Comparison of ENCODE assay signal across 7 cellular contexts in the genomic region with DNA sequence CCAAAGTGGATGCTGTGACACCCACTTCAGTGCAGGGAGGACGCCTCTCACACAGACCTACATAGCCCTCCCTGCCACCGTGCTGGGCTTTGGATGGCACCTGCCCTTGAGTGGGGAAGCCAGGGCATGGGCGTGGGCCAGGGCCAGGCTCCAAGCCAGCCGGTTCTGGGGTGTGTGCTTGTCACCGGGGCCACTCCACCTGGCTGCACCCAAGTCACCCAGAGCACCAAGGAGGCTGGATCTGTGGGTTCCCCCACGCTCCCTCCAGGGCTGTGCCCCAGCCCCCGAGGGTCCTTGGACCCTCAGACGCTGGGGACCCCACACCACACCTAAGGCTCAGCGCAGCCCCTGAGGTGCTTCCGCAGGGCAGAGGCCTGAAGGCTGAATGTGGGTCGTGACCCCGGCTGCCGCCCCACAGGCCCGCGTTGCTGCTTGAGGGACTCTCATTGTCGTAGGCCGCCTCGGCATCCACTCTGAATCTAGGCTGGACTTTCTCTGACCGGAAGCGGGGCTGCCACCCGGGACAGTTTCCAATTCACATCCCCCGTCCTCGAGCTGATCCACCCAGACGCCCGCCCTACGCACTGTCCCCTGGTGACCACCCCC. TPM values are rescaled to one million over a fixed set of nuclear protein-coding genes. Genes with fewer than 3 reads are reported as not detected.
DNase-seq lines count a peak whose midpoint lies in the region; TF ChIP-seq lines count a peak whose summit lies in the region.
"Had no signal": no experiment of that assay in that cellular context is flagged by ENCODE, and none has a peak within 500 bp of the region (broad histone marks: within the 10 kb centered on the region; RNA-seq: fewer than 3 reads in every experiment).

No MANE protein-coding gene starts in this region.

- peak overlapping the region; percentile 90 for H3K4me2 ChIP-seq in hepatocyte

- WGBS in hepatocyte (ENCODE audit: low lambda C conversion rate, missing lambda C conversion rate): 62% methylated on average over 20 of the region's 26 CpGs
- WGBS in stomach, 5 donors: 40 to 49% (median 45%) methylated on average over 16 to 26 of the region's 26 CpGs

- H3K79me2 ChIP-seq in hepatocyte: peaks cover 41% of the 10 kb centered on the region

- H3K9me3 ChIP-seq in WERI-Rb-1 (ENCODE audit: severe bottlenecking) (no peaks in the 10 kb centered on the region), hepatocyte (ENCODE audit: low read depth) (no peaks in the 10 kb centered on the region), stomach (no peaks in the 10 kb centered on the region)

- no peak for DNase-seq in WERI-Rb-1
- no peak for DNase-seq in hepatocyte (ENCODE audit: low spot score)
- DNase-seq in stomach: peak; percentile 73
- no peak for DNase-seq in activated CD4-positive, alpha-beta T cell treated with anti-CD3 and anti-CD28 coated beads, Interleukin-2, amount 50 U/mL, for 4 hours
- no peak for DNase-seq in epidermal melanocyte (ENCODE audit: insufficient read length, low spot score)
- no peak for DNase-seq in NCI-H2171 (lab: John Stamatoyannopoulos, UW)
- DNase-seq: NCI-H1105 had no signal

- intact Hi-C loops in stomach (cut with DNase I; ENCODE audit: low total_unique reads): no loop called here

- no peaks in the 10 kb centered on the region for H3K9me2 ChIP-seq in hepatocyte (replicated peaks; ENCODE audit: insufficient read depth)

- H2AFZ ChIP-seq in hepatocyte: no peak overlapping the region

- peaks cover 31% of the 10 kb centered on the region for H3K36me3 ChIP-seq in WERI-Rb-1
- no peaks in the 10 kb centered on the region for H3K36me3 ChIP-seq in hepatocyte (replicated peaks; ENCODE audit: insufficient read depth, low read depth)
- peaks cover 0 to 23% (median 8%) of the 10 kb centered on the region in 4 donors for H3K36me3 ChIP-seq in stomach

- H4K20me1 ChIP-seq in hepatocyte (ENCODE audit: insufficient read depth, poor library complexity, severe bottlenecking): peaks cover 16% of the 10 kb centered on the region

- H3K27me3 ChIP-seq in WERI-Rb-1 (ENCODE audit: insufficient read depth, low read depth, severe bottlenecking): no peaks in the 10 kb centered on the region
- H3K27me3 ChIP-seq in hepatocyte: no peaks in the 10 kb centered on the region
- H3K27me3 ChIP-seq in stomach: peaks cover 0 to 87% (median 50%) of the 10 kb centered on the region in 3 donors

- H3K4me3 ChIP-seq in WERI-Rb-1 (ENCODE audit: low read depth, low read length) (peak overlapping the region; percentile 86), hepatocyte (peak overlapping the region; percentile 40), stomach (peak overlapping the region; percentile 46 to 52 (median 50))

- no peak for TF ChIP-seq POLR2A in stomach (IDR thresholded peaks at IDR 0.05)

- H3K4me1 ChIP-seq in hepatocyte (ENCODE audit: insufficient read depth) (peaks cover 60% of the 10 kb centered on the region), stomach (peaks cover 63 to 98% (median 88%) of the 10 kb centered on the region in 4 donors)

- H3K27ac ChIP-seq in WERI-Rb-1 (peak overlapping the region; percentile 95), hepatocyte (peak overlapping the region; percentile 97), stomach (peak overlapping the region; percentile 1 to 89 (median 85))

- TF ChIP-seq EP300 in stomach (IDR thresholded peaks at IDR 0.05): no peak

- TF ChIP-seq CTCF in WERI-Rb-1 (IDR thresholded peaks at IDR 0.05; ENCODE audit: low read depth, low read length) (no peak), hepatocyte (IDR thresholded peaks at IDR 0.05; ENCODE audit: poor library complexity) (no peak), stomach (IDR thresholded peaks at IDR 0.05) (no peak)

RNA-seq across cellular contexts. Expression of a gene that starts 1.5 kb away (rescaled TPM):
- total RNA-seq in hepatocyte (138 and 155 TPM in 2 replicates), stomach (100 to 1,000 TPM in 2 of 5 donors, 10 to 100 TPM in 3; 28.8 to 203 (median 65.6) TPM)
- polyA plus RNA-seq in hepatocyte (242 and 261 TPM in 2 replicates), stomach (10 to 100 TPM; 23.3 to 33.8 (median 23.6) TPM)

RNA-seq across cellular contexts. Expression of a gene that starts 7.7 kb away (rescaled TPM):
- total RNA-seq in hepatocyte (58.0 and 61.6 TPM in 2 replicates), stomach (100 to 1,000 TPM in 3 of 5 donors, 10 to 100 TPM in 2; 41.3 to 229 (median 143) TPM)
- polyA plus RNA-seq in hepatocyte (49.1 and 50.5 TPM in 2 replicates), stomach (10 to 100 TPM; 47.4 to 80.4 (median 64.0) TPM)

RNA-seq across cellular contexts. Expression of a gene that starts 18.1 kb away (rescaled TPM):
- total RNA-seq in hepatocyte (92.9 and 105 TPM in 2 replicates), stomach (100 to 1,000 TPM in 3 of 5 donors, 10 to 100 TPM in 2; 50.9 to 146 (median 104) TPM)
- polyA plus RNA-seq in hepatocyte (238 and 246 TPM in 2 replicates), stomach (100 to 1,000 TPM; 244 to 281 (median 259) TPM)

RNA-seq across cellular contexts. Expression of a gene that starts 25.8 kb away (rescaled TPM):
- total RNA-seq in hepatocyte: 0.17 TPM in 1 of 2 replicates, not detected in the other
- polyA plus RNA-seq in hepatocyte: 0.42 and 1.0 TPM in 2 replicates
- total RNA-seq in stomach: 10 to 100 TPM in 1 of 5 donors, under 1 TPM in 2, not detected in 2; 0.37 to 11.7 (median 0.43) TPM
- under 1 TPM in 2 of 3 donors, not detected in 1; 0.10 to 0.31 TPM for polyA plus RNA-seq in stomach

RNA-seq across cellular contexts. Expression of a gene that starts 32.3 kb away (rescaled TPM):
- total RNA-seq in hepatocyte: 12.8 and 22.9 TPM in 2 replicates
- polyA plus RNA-seq in hepatocyte: 43.2 and 45.6 TPM in 2 replicates
- total RNA-seq in stomach: 100 to 1,000 TPM in 1 of 5 donors, 10 to 100 TPM in 2, 1 to 10 TPM in 2; 6.6 to 226 (median 12.3) TPM
- 10 to 100 TPM; 17.3 to 49.1 (median 28.4) TPM for polyA plus RNA-seq in stomach
